In the genomic region with DNA sequence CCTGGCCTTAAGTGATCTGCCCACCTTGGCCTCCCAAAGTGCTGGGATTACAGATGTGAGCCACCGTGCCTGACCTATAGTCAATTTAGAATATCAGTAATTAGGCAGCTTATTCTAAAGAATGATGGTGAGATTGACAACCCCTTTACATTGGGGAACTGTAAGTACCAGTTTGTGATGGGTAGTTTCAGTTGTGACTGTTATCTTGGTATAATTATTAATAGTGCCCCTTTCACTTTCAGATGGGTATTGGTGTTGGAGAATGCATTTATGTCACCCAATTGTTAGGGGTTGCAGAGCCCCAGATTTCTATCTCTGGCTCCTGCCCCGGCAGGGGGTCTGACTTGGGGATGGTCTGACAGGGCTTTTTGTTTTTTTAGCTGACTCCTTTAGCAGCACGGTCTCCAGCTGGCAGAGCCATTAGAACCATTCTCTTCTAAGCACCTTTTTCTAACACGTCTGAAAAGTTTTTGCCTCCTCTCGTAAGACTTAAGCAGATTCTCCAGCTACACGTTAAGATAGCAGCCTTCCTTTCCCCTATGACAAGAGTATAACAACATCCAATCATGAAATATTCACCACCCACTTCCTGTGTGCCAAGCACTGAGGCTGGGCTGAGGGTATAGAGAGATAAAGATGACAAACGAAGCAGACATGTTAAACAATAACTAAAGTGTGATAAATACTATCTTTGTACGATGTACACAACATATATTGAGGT, we compare ENCODE assay signal across 14 cellular contexts.
DNase-seq lines count a peak whose midpoint lies in the region; ATAC-seq lines count a peak whose summit lies in the region.
"Had no signal": no experiment of that assay in that cellular context is flagged by ENCODE, and none has a peak within 500 bp of the region (broad histone marks: within the 10 kb centered on the region; RNA-seq: fewer than 3 reads in every experiment).

No MANE protein-coding gene starts in this region.

- H3K27ac ChIP-seq in KOPT-K1 (ENCODE audit: low read depth, low read length, poor library complexity, severe bottlenecking) = peak overlapping the region; percentile 89
- H3K27ac ChIP-seq: breast epithelium had no signal

- no peaks in the 10 kb centered on the region for H3K9me3 ChIP-seq in KOPT-K1 (ENCODE audit: insufficient read depth, low read length, poor library complexity, severe bottlenecking)
- H3K9me3 ChIP-seq: breast epithelium had no signal

- no peak overlapping the region for H3K4me3 Mint-ChIP-seq in stimulated activated naive CD8-positive, alpha-beta T cell treated with anti-CD3 and anti-CD28 coated beads, Interleukin-15, Interleukin-2, amounts not matched to agents 100 ng/mL and 50 ng/mL, for 24 hours
- H3K4me3 Mint-ChIP-seq: activated T-helper 17 cell treated with anti-CD3 and anti-CD28 coated beads, Interleukin-2, amount 50 U/mL, for 72 hours had no signal

- H3K36me3 Mint-ChIP-seq in stimulated activated naive CD8-positive, alpha-beta T cell treated with anti-CD3 and anti-CD28 coated beads, Interleukin-15, Interleukin-2, amounts not matched to agents 100 ng/mL and 50 ng/mL, for 24 hours (ENCODE audit: low read depth) = peaks cover 35% of the 10 kb centered on the region

- peak overlapping the region; percentile 14 for H3K27ac Mint-ChIP-seq in stimulated activated naive CD8-positive, alpha-beta T cell treated with anti-CD3 and anti-CD28 coated beads, Interleukin-15, Interleukin-2, amounts not matched to agents 100 ng/mL and 50 ng/mL, for 24 hours
- H3K27ac Mint-ChIP-seq: activated T-helper 17 cell treated with anti-CD3 and anti-CD28 coated beads, Interleukin-2, amount 50 U/mL, for 72 hours had no signal

- H3K4me1 Mint-ChIP-seq in stimulated activated naive CD8-positive, alpha-beta T cell treated with anti-CD3 and anti-CD28 coated beads, Interleukin-15, Interleukin-2, amounts not matched to agents 100 ng/mL and 50 ng/mL, for 24 hours (ENCODE audit: low read depth) = peaks cover 19% of the 10 kb centered on the region

- no peak for DNase-seq in stimulated activated naive CD8-positive, alpha-beta T cell treated with anti-CD3 and anti-CD28 coated beads, Interleukin-15, Interleukin-2, amounts not matched to agents 100 U/mL and 50 U/mL, for 24 hours
- DNase-seq in NCI-H2029 treated with DMSO at 0.1 percent for 48 hours (lab: John Stamatoyannopoulos, UW) (no peak), dedifferentiated amniotic fluid mesenchymal stem cell (ENCODE audit: extremely low spot score) (no peak)
- no peak for DNase-seq in activated naive CD4-positive, alpha-beta T cell (lab: John Stamatoyannopoulos, UW)
- DNase-seq: DMS53, NCI-H1694, NCI-H774, SIG-M5 had no signal

- H3K9me3 Mint-ChIP-seq in stimulated activated naive CD8-positive, alpha-beta T cell treated with anti-CD3 and anti-CD28 coated beads, Interleukin-15, Interleukin-2, amounts not matched to agents 100 ng/mL and 50 ng/mL, for 24 hours = no peaks in the 10 kb centered on the region
- H3K9me3 Mint-ChIP-seq: activated T-helper 17 cell treated with anti-CD3 and anti-CD28 coated beads, Interleukin-2, amount 50 U/mL, for 72 hours had no signal

- H3K27me3 Mint-ChIP-seq in stimulated activated naive CD8-positive, alpha-beta T cell treated with anti-CD3 and anti-CD28 coated beads, Interleukin-15, Interleukin-2, amounts not matched to agents 100 ng/mL and 50 ng/mL, for 24 hours = no peaks in the 10 kb centered on the region
- H3K27me3 Mint-ChIP-seq: activated T-helper 17 cell treated with anti-CD3 and anti-CD28 coated beads, Interleukin-2, amount 50 U/mL, for 72 hours had no signal

- no peak for ATAC-seq in stimulated activated naive CD8-positive, alpha-beta T cell treated with anti-CD3 and anti-CD28 coated beads, Interleukin-15, Interleukin-2, amounts not matched to agents 100 U/mL and 50 U/mL, for 24 hours
- ATAC-seq in GM21786 (IDR thresholded peaks at IDR 0.05; ENCODE audit: unreplicated experiment) (peak; percentile 82), HG02884 (IDR thresholded peaks at IDR 0.05; ENCODE audit: unreplicated experiment) (no peak)
- ATAC-seq: activated T-helper 17 cell treated with anti-CD3 and anti-CD28 coated beads, Interleukin-2, amount 50 U/mL, for 72 hours had no signal

- H3K36me3 ChIP-seq in KOPT-K1 (ENCODE audit: insufficient read depth, low read length) = no peaks in the 10 kb centered on the region
- H3K36me3 ChIP-seq: breast epithelium had no signal
